ENCODE assay signal across 8 cellular contexts in genomic region chr12:51048601-51049369, GRCh38. TPM values are rescaled to one million over a fixed set of nuclear protein-coding genes. Genes with fewer than 3 reads are reported as not detected.
A peak's percentile ranks its signal among the peaks of the same experiment; 100 is the strongest.
DNase-seq lines count a peak whose midpoint lies in the region; ATAC-seq and TF ChIP-seq lines count a peak whose summit lies in the region.

No MANE protein-coding gene starts in this region.

- TF ChIP-seq CTCF in GM12875 (IDR thresholded peaks at IDR 0.05; ENCODE audit: borderline replicate concordance, insufficient read depth, low read depth, low read length) = no peak
- no peak for TF ChIP-seq CTCF in Peyer's patch (IDR thresholded peaks at IDR 0.05)
- no peak for TF ChIP-seq CTCF in nephron (IDR thresholded peaks at IDR 0.05; ENCODE audit: unreplicated experiment in 3 of 3)

- H3K9me3 ChIP-seq in Peyer's patch = no peaks in the 10 kb centered on the region

- H3K36me3 Mint-ChIP-seq in effector memory CD8-positive, alpha-beta T cell (ENCODE audit: insufficient read depth) = peaks cover 51% of the 10 kb centered on the region
- peaks cover 10% of the 10 kb centered on the region for H3K36me3 Mint-ChIP-seq in nephron (ENCODE audit: low read depth)

- peak overlapping the region; percentile 97 to 98 for H3K27ac Mint-ChIP-seq in effector memory CD8-positive, alpha-beta T cell
- H3K27ac Mint-ChIP-seq in nephron = peak overlapping the region; percentile 91 to 95 (median 95)

- peak overlapping the region; percentile 65 for H3K4me3 ChIP-seq in GM12875 (ENCODE audit: low read depth, low read length)
- peak overlapping the region; percentile 63 to 80 (median 70) for H3K4me3 ChIP-seq in Peyer's patch

- peaks cover 25 to 26% of the 10 kb centered on the region in 2 donors for H3K4me1 Mint-ChIP-seq in effector memory CD8-positive, alpha-beta T cell (ENCODE audit: low read depth in 2 of 2)
- H3K4me1 Mint-ChIP-seq in nephron = peaks cover 18% of the 10 kb centered on the region

- peak overlapping the region; percentile 96 to 98 for H3K4me3 Mint-ChIP-seq in effector memory CD8-positive, alpha-beta T cell
- peak overlapping the region; percentile 92 to 97 (median 95) for H3K4me3 Mint-ChIP-seq in nephron

- TF ChIP-seq POLR2A in Peyer's patch (IDR thresholded peaks at IDR 0.05) = no peak

- H3K27me3 ChIP-seq in Peyer's patch = no peaks in the 10 kb centered on the region

- ATAC-seq in effector memory CD8-positive, alpha-beta T cell (replicated peaks) = no peak
- ATAC-seq in HG03108 (IDR thresholded peaks at IDR 0.05; ENCODE audit: unreplicated experiment) = no peak
- ATAC-seq in HG02763 (IDR thresholded peaks at IDR 0.05; ENCODE audit: unreplicated experiment) = no peak

- peaks cover 0 to 15% (median 1%) of the 10 kb centered on the region in 4 donors for H3K4me1 ChIP-seq in Peyer's patch

- DNase-seq in Peyer's patch (no peak), NCI-H524 treated with DMSO at 0.1 percent for 48 hours (lab: John Stamatoyannopoulos, UW) (no peak), NCI-H128 (lab: John Stamatoyannopoulos, UW; ENCODE audit: unreplicated experiment) (no peak)
- DNase-seq in effector memory CD8-positive, alpha-beta T cell = peak in 1 of 3 experiments; percentile 16

- H3K27ac ChIP-seq in Peyer's patch = peak overlapping the region; percentile 91 to 97 (median 92)

- no peaks in the 10 kb centered on the region for H3K9me3 Mint-ChIP-seq in effector memory CD8-positive, alpha-beta T cell
- no peaks in the 10 kb centered on the region for H3K9me3 Mint-ChIP-seq in nephron

- peaks cover 0 to 35% (median 0%) of the 10 kb centered on the region in 3 donors for H3K36me3 ChIP-seq in Peyer's patch

- H3K27me3 Mint-ChIP-seq in effector memory CD8-positive, alpha-beta T cell = no peaks in the 10 kb centered on the region
- no peaks in the 10 kb centered on the region for H3K27me3 Mint-ChIP-seq in nephron (ENCODE audit: low read depth)

RNA-seq across cellular contexts. Expression of gene LETMD1, which starts 0.7 kb away (rescaled TPM):
- total RNA-seq in Peyer's patch = 100 to 1,000 TPM in 2 of 4 donors, 10 to 100 TPM in 2; 55.3 to 155 (median 91.4) TPM

RNA-seq across cellular contexts. Expression of gene SLC11A2, which starts 22.6 kb away (rescaled TPM):
- 10 to 100 TPM; 37.1 to 57.4 (median 50.0) TPM for total RNA-seq in Peyer's patch

RNA-seq across cellular contexts. Expression of gene CSRNP2, which starts 34.6 kb away (rescaled TPM):
- 10 to 100 TPM; 17.8 to 23.1 (median 21.1) TPM for total RNA-seq in Peyer's patch
